25 cellular contexts compared by ENCODE assay signal in the genomic region with DNA sequence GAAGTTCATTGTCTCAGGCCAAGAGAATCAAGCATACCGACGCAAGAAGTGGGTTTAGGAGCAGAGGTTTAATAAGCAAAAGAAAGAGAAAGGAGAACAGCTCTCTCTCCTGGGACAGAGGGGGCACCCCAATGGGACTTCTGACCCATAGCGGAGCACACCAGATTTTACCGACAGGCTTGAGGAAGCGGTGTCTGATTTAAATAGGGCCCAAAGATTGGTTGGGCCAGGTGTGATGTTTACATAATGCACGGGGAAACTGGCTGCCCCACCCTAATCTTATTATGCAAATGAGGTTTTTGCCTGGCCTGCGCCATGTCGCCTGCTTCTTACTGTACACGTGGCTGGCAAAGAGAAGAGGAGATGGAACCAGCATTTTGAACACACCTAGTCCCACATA.
"Had no signal": no experiment of that assay in that cellular context is flagged by ENCODE, and none has a peak within 500 bp of the region (broad histone marks: within the 10 kb centered on the region; RNA-seq: fewer than 3 reads in every experiment).

No MANE protein-coding gene starts in this region.

- H3K27ac ChIP-seq: left ventricle myocardium inferior, pancreas, prostate gland, skin epidermis, stomach, testis, tibial artery, upper lobe of right lung had no signal

- H3K4me1 Mint-ChIP-seq: naive thymus-derived CD8-positive, alpha-beta T cell; neural crest cell; stimulated activated naive B cell treated with anti-CD40 and anti-IgM and Interleukin-4, amounts not matched to agents 10 μg/mL and 1 μg/mL and 100 μg/mL, for 72 hours had no signal

- H3K36me3 ChIP-seq: left ventricle myocardium inferior, pancreas, prostate gland, stomach, tibial artery, upper lobe of right lung had no signal

- H3K4me1 ChIP-seq: left ventricle myocardium inferior, pancreas, prostate gland, stomach, testis, tibial artery, upper lobe of right lung had no signal

- ATAC-seq: naive thymus-derived CD8-positive, alpha-beta T cell; pancreas; sciatic nerve; stimulated activated naive B cell treated with anti-CD40 and anti-IgM and Interleukin-4, amounts not matched to agents 10 μg/mL and 1 μg/mL and 100 μg/mL, for 72 hours; stimulated activated naive CD8-positive, alpha-beta T cell treated with anti-CD3 and anti-CD28 coated beads, Interleukin-15, Interleukin-2, amounts not matched to agents 100 U/mL and 50 U/mL, for 24 hours; upper lobe of right lung had no signal

- H3K9me3 ChIP-seq: pancreas, prostate gland, stomach, testis, tibial artery, upper lobe of right lung had no signal

- H3K36me3 Mint-ChIP-seq: naive thymus-derived CD8-positive, alpha-beta T cell; stimulated activated naive B cell treated with anti-CD40 and anti-IgM and Interleukin-4, amounts not matched to agents 10 μg/mL and 1 μg/mL and 100 μg/mL, for 72 hours had no signal

- DNase-seq: islet precursor cell; left ventricle myocardium inferior; naive thymus-derived CD8-positive, alpha-beta T cell; nucleus accumbens; pancreas; posterior cingulate gyrus; retina; right cardiac atrium; stimulated activated CD4-positive, alpha-beta T cell treated with anti-CD3 and anti-CD28 coated beads, Interleukin-12 subunit alpha, Interleukin-12 subunit beta, amount 100 ng/mL, for 4 hours; stimulated activated CD4-positive, alpha-beta T cell treated with anti-CD3 and anti-CD28 coated beads, Interleukin-15, amount 100 ng/mL, for 24 hours; stimulated activated CD4-positive, alpha-beta T cell treated with anti-CD3 and anti-CD28 coated beads, Interleukin-2, amount 100 ng/mL, for 24 hours; stimulated activated CD4-positive, alpha-beta T cell treated with anti-CD3 and anti-CD28 coated beads, Interleukin-4, amount 100 ng/mL, for 1 hour; stimulated activated naive B cell treated with anti-CD40 and anti-IgM and Interleukin-4, amounts not matched to agents 10 μg/mL and 1 μg/mL and 100 μg/mL, for 72 hours; stimulated activated naive CD8-positive, alpha-beta T cell treated with anti-CD3 and anti-CD28 coated beads, Interleukin-15, Interleukin-2, amounts not matched to agents 100 U/mL and 50 U/mL, for 24 hours; stomach; testis; tibial artery; trophoblast cell; upper lobe of right lung had no signal

- H3K4me3 Mint-ChIP-seq: naive thymus-derived CD8-positive, alpha-beta T cell; nephron; neural crest cell; stimulated activated naive B cell treated with anti-CD40 and anti-IgM and Interleukin-4, amounts not matched to agents 10 μg/mL and 1 μg/mL and 100 μg/mL, for 72 hours had no signal

- H3K9me3 Mint-ChIP-seq: stimulated activated naive B cell treated with anti-CD40 and anti-IgM and Interleukin-4, amounts not matched to agents 10 μg/mL and 1 μg/mL and 100 μg/mL, for 72 hours had no signal

- H3K4me3 ChIP-seq: left ventricle myocardium inferior, lung, pancreas, prostate gland, skin epidermis, stomach, testis, tibial artery, upper lobe of right lung had no signal

- H3K27me3 ChIP-seq: pancreas, stomach, testis, tibial artery, upper lobe of right lung had no signal

- H3K27ac Mint-ChIP-seq: naive thymus-derived CD8-positive, alpha-beta T cell; nephron; stimulated activated naive B cell treated with anti-CD40 and anti-IgM and Interleukin-4, amounts not matched to agents 10 μg/mL and 1 μg/mL and 100 μg/mL, for 72 hours had no signal
